ENCODE assay signal across 11 cellular contexts in genomic region chr20:9591080-9591479, GRCh38.
"Had no signal": no experiment of that assay in that cellular context is flagged by ENCODE, and none has a peak within 500 bp of the region (broad histone marks: within the 10 kb centered on the region; RNA-seq: fewer than 3 reads in every experiment).

No MANE protein-coding gene starts in this region.

- FAIRE-seq: H1, H54 had no signal

- H3K36me3 ChIP-seq: HAP-1 had no signal

- DNase-seq: GM23248, GOT3, H7, H9, HCEC 1CT, HFFc6 had no signal

- H3K4me3 ChIP-seq: GM23248, GM23338, HAP-1 had no signal

- H3K4me1 ChIP-seq: HAP-1 had no signal

- H2AFZ ChIP-seq: GM23248, GM23338 had no signal

- H3K4me2 ChIP-seq: GM23338 had no signal

- H3K27ac ChIP-seq: GM23248 had no signal

- ATAC-seq: GM23338, HCT116 had no signal

- H3K9ac ChIP-seq: GM23248 had no signal

- H3K9me3 ChIP-seq: HAP-1 had no signal
